ENCODE assay signal across 16 cellular contexts in the genomic region with DNA sequence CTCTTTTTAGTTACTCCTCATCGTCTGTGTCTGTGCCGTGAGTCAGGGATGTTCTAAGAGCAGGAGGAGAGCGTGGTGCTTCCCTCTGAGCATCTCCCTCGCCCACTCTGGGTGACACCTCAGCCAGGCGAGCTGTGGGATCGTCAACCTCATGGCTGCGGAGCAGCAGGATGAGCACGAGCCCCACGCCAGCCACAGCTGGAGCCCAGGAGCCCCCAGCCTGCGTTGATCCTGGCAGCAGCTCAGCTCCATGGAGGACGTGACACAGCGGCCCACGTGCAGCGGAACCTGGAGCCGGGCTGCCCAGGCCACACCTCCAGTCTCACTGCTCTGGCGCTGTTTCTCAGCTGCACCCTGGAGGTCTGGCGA.
DNase-seq lines count a peak whose midpoint lies in the region; ATAC-seq lines count a peak whose summit lies in the region.
"Had no signal": no experiment of that assay in that cellular context is flagged by ENCODE, and none has a peak within 500 bp of the region (broad histone marks: within the 10 kb centered on the region; RNA-seq: fewer than 3 reads in every experiment).

No MANE protein-coding gene starts in this region.

- ATAC-seq in Right ventricle myocardium superior (ENCODE audit: poor library complexity) = no peak
- ATAC-seq: T-cell had no signal

- DNase-seq in NCI-H345 (lab: John Stamatoyannopoulos, UW) = peak; percentile 46
- DNase-seq in NCI-H345 treated with DMSO at 0.1 percent for 48 hours (lab: John Stamatoyannopoulos, UW; ENCODE audit: unreplicated experiment) = no peak
- peak; percentile 40 for DNase-seq in NCI-H69 (lab: John Stamatoyannopoulos, UW)
- DNase-seq in islet precursor cell = peak; percentile 36
- peak; percentile 64 for DNase-seq in putamen (ENCODE audit: low spot score)
- no peak for DNase-seq in NCI-H510A treated with DMSO at 0.1 percent for 48 hours (lab: John Stamatoyannopoulos, UW)
- DNase-seq in NCI-H2107 (lab: John Stamatoyannopoulos, UW) = no peak
- no peak for DNase-seq in Right ventricle myocardium superior
- DNase-seq: DMS 273 treated with DMSO at 0.1 percent for 48 hours, H9, Kasumi-1, MM.1S, NCI-H2029 treated with DMSO at 0.1 percent for 48 hours, NCI-H226, PC-9, T-cell had no signal

- intact Hi-C loops in Right ventricle myocardium superior (cut with DNase I) = no loop called here

Comparison
In these comparisons a context has a peak if more than half of its experiments do, and no peak if none do; other contexts are left out.
1. DNase-seq: peak in NCI-H345 (single experiment), NCI-H69 (single experiment), islet precursor cell (single experiment) and putamen (single experiment); none in NCI-H345 treated with DMSO at 0.1 percent for 48 hours (single experiment), NCI-H510A treated with DMSO at 0.1 percent for 48 hours (single experiment), NCI-H2107 (single experiment) and Right ventricle myocardium superior (single experiment).